Comparison of ENCODE assay signal across 1 cellular context in genomic region chr15:100890059-100890720, GRCh38.
TF ChIP-seq lines count a peak whose summit lies in the region.

No MANE protein-coding gene starts in this region.

TF ChIP-seq in A549, 52 proteins besides CTCF, POLR2A, EP300 and RAD21:
- TF ChIP-seq CBX8 (IDR thresholded peaks at IDR 0.05) (no peak), MAFK (IDR thresholded peaks at IDR 0.05; ENCODE audit: partially characterized antibody) (peak; percentile 12)
